1 cellular context compared by ENCODE assay signal in the genomic region with DNA sequence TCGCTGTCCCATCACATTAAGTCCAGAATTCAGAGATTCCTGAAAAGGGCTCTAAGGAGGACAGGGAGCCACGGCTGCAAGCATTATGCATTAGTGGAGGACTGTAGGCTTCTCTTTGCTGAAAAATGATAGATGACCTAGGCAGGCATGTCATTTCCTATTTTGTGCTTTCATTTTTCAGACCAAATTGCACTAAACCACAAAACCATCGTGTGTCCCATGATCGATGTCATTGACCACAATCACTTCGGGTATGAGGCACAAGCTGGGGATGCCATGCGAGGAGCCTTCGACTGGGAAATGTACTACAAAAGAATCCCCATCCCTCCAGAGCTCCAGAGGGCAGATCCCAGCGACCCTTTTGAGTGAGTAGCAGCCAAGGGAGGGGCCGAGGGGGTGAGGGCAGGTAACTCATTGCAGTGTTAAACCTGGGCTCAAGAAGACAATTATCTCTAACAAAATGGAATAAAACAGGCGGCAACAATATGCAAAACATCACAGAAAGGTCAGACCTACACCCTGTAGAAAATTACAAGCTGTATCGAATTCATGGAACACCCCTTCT.
TF ChIP-seq lines count a peak whose summit lies in the region.

No MANE protein-coding gene starts in this region.

TF ChIP-seq in IMR-90, 13 proteins besides CTCF, POLR2A, EP300 and RAD21 (continued from another document):
- TF ChIP-seq USF2 (IDR thresholded peaks at IDR 0.05; ENCODE audit: low read depth, low read length) (no peak), CEBPB (IDR thresholded peaks at IDR 0.05; ENCODE audit: low read depth, low read length) (no peak), BHLHE40 (IDR thresholded peaks at IDR 0.05; ENCODE audit: low read depth, low read length) (no peak), MXI1 (IDR thresholded peaks at IDR 0.05; ENCODE audit: borderline replicate concordance, low read depth, low read length) (no peak), MAZ (IDR thresholded peaks at IDR 0.05; ENCODE audit: borderline replicate concordance, low read depth, low read length) (no peak), RCOR1 (IDR thresholded peaks at IDR 0.05; ENCODE audit: insufficient replicate concordance, low read length) (no peak)
